In genomic region chr5:107990881-107991810, GRCh38 we compare ENCODE assay signal across 24 cellular contexts.
DNase-seq lines count a peak whose midpoint lies in the region; ATAC-seq and TF ChIP-seq lines count a peak whose summit lies in the region.
"Had no signal": no experiment of that assay in that cellular context is flagged by ENCODE, and none has a peak within 500 bp of the region (broad histone marks: within the 10 kb centered on the region; RNA-seq: fewer than 3 reads in every experiment).

No MANE protein-coding gene starts in this region.

- no peak overlapping the region for H3K4me3 ChIP-seq in naive thymus-derived CD4-positive, alpha-beta T cell (ENCODE audit: low read length)
- H3K4me3 ChIP-seq in ovary: no peak overlapping the region
- H3K4me3 ChIP-seq: gastroesophageal sphincter, HAP-1, smooth muscle cell had no signal

- POLR2A ChIA-PET in activated CD8-positive, alpha-beta T cell treated with anti-CD3 and anti-CD28 coated beads, Interleukin-2, amount 10 ng/mL, durations not matched to agents 7 days and 5 days (lab: Charles Lee): interaction anchor here (0.6 to 1.4 kb wide), 3 partner anchors 11 to 392 kb away, joined by 3 to 4 read pairs (median 3); no protein-coding TSS in a partner anchor
- POLR2A ChIA-PET in activated CD8-positive, alpha-beta T cell treated with anti-CD3 and anti-CD28 coated beads for 36 hours (lab: Charles Lee): interaction anchor here (1.3 kb wide), 1 partner anchor 13 kb away, joined by 3 read pairs; no protein-coding TSS in a partner anchor
- POLR2A ChIA-PET in naive thymus-derived CD4-positive, alpha-beta T cell (lab: Charles Lee): no interaction called here

- no peaks in the 10 kb centered on the region for H3K27me3 Mint-ChIP-seq in activated CD8-positive, alpha-beta T cell treated with anti-CD3 and anti-CD28 coated beads, Interleukin-2, amount 10 ng/mL, durations not matched to agents 7 days and 5 days (ENCODE audit: low read depth)
- H3K27me3 Mint-ChIP-seq in activated CD8-positive, alpha-beta T cell treated with anti-CD3 and anti-CD28 coated beads for 36 hours: no peaks in the 10 kb centered on the region
- H3K27me3 Mint-ChIP-seq in naive thymus-derived CD4-positive, alpha-beta T cell: no peaks in the 10 kb centered on the region
- H3K27me3 Mint-ChIP-seq: activated CD4-positive, alpha-beta T cell treated with anti-CD3 and anti-CD28 coated beads, Interleukin-2, amount 10 ng/mL, durations not matched to agents 7 days and 5 days; B cell; T-cell had no signal

- H3K9me3 Mint-ChIP-seq in activated CD8-positive, alpha-beta T cell treated with anti-CD3 and anti-CD28 coated beads, Interleukin-2, amount 10 ng/mL, durations not matched to agents 7 days and 5 days (ENCODE audit: insufficient read depth): no peaks in the 10 kb centered on the region
- H3K9me3 Mint-ChIP-seq in activated CD8-positive, alpha-beta T cell treated with anti-CD3 and anti-CD28 coated beads for 36 hours: no peaks in the 10 kb centered on the region
- H3K9me3 Mint-ChIP-seq in naive thymus-derived CD4-positive, alpha-beta T cell: peaks cover 0 to 4% (median 0%) of the 10 kb centered on the region in 11 donors
- H3K9me3 Mint-ChIP-seq: activated CD4-positive, alpha-beta T cell treated with anti-CD3 and anti-CD28 coated beads, Interleukin-2, amount 10 ng/mL, durations not matched to agents 7 days and 5 days; T-cell had no signal

- peak overlapping the region; percentile 75 for H3K27ac Mint-ChIP-seq in activated CD8-positive, alpha-beta T cell treated with anti-CD3 and anti-CD28 coated beads, Interleukin-2, amount 10 ng/mL, durations not matched to agents 7 days and 5 days
- no peak overlapping the region for H3K27ac Mint-ChIP-seq in activated CD8-positive, alpha-beta T cell treated with anti-CD3 and anti-CD28 coated beads for 36 hours
- no peak overlapping the region for H3K27ac Mint-ChIP-seq in naive thymus-derived CD4-positive, alpha-beta T cell
- H3K27ac Mint-ChIP-seq: activated CD4-positive, alpha-beta T cell treated with anti-CD3 and anti-CD28 coated beads, Interleukin-2, amount 10 ng/mL, durations not matched to agents 7 days and 5 days; B cell; mesothelial cell of epicardium; T-cell had no signal

- no peaks in the 10 kb centered on the region for H3K27me3 ChIP-seq in naive thymus-derived CD4-positive, alpha-beta T cell (ENCODE audit: control insufficient read depth in 2 of 2, insufficient read depth in 2 of 2, low read length in 2 of 2)
- no peaks in the 10 kb centered on the region for H3K27me3 ChIP-seq in ovary
- H3K27me3 ChIP-seq: gastroesophageal sphincter had no signal

- no peak for TF ChIP-seq EP300 in ovary (IDR thresholded peaks at IDR 0.05)

- H3K36me3 ChIP-seq in naive thymus-derived CD4-positive, alpha-beta T cell (ENCODE audit: control insufficient read depth in 2 of 3, insufficient read depth in 3 of 3, low read length in 3 of 3): no peaks in the 10 kb centered on the region
- H3K36me3 ChIP-seq in ovary: no peaks in the 10 kb centered on the region
- H3K36me3 ChIP-seq: gastroesophageal sphincter, HAP-1 had no signal

- CTCF ChIA-PET in activated CD8-positive, alpha-beta T cell treated with anti-CD3 and anti-CD28 coated beads, Interleukin-2, amount 10 ng/mL, durations not matched to agents 7 days and 5 days (lab: Charles Lee): no interaction called here
- CTCF ChIA-PET in activated CD8-positive, alpha-beta T cell treated with anti-CD3 and anti-CD28 coated beads for 36 hours (lab: Charles Lee): no interaction called here
- CTCF ChIA-PET in naive thymus-derived CD4-positive, alpha-beta T cell (lab: Charles Lee): no interaction called here

- TF ChIP-seq POLR2A in ovary (IDR thresholded peaks at IDR 0.05): no peak

- intact Hi-C loops in activated CD8-positive, alpha-beta T cell treated with anti-CD3 and anti-CD28 coated beads for 36 hours (cut with micrococcal nuclease): no loop called here
- intact Hi-C loops in naive thymus-derived CD4-positive, alpha-beta T cell (cut with micrococcal nuclease): no loop called here
- intact Hi-C loops in ovary (cut with DNase I): no loop called here

- H3K4me1 ChIP-seq in naive thymus-derived CD4-positive, alpha-beta T cell (ENCODE audit: control insufficient read depth in 2 of 2, insufficient read depth in 2 of 2, low read length in 2 of 2): no peaks in the 10 kb centered on the region
- no peaks in the 10 kb centered on the region for H3K4me1 ChIP-seq in ovary (ENCODE audit: insufficient read depth)
- H3K4me1 ChIP-seq: gastroesophageal sphincter, HAP-1 had no signal

- no peaks in the 10 kb centered on the region for H3K9me3 ChIP-seq in naive thymus-derived CD4-positive, alpha-beta T cell (ENCODE audit: control insufficient read depth in 2 of 3, low read length in 3 of 3)
- no peaks in the 10 kb centered on the region for H3K9me3 ChIP-seq in ovary
- H3K9me3 ChIP-seq: gastroesophageal sphincter, HAP-1 had no signal

- 84 to 88% (median 86%) methylated on average over 7 of the region's 7 CpGs for WGBS in ovary, 3 donors

- H3K4me1 Mint-ChIP-seq in activated CD8-positive, alpha-beta T cell treated with anti-CD3 and anti-CD28 coated beads, Interleukin-2, amount 10 ng/mL, durations not matched to agents 7 days and 5 days (ENCODE audit: low read depth): peaks cover 19% of the 10 kb centered on the region
- peaks cover 9% of the 10 kb centered on the region for H3K4me1 Mint-ChIP-seq in activated CD8-positive, alpha-beta T cell treated with anti-CD3 and anti-CD28 coated beads for 36 hours (ENCODE audit: low read depth)
- H3K4me1 Mint-ChIP-seq in naive thymus-derived CD4-positive, alpha-beta T cell: peaks cover 0 to 13% (median 4%) of the 10 kb centered on the region in 7 donors
- H3K4me1 Mint-ChIP-seq: B cell, mesothelial cell of epicardium had no signal

- TF ChIP-seq CTCF in activated CD8-positive, alpha-beta T cell treated with anti-CD3 and anti-CD28 coated beads for 36 hours (IDR thresholded peaks at IDR 0.05): no peak
- no peak for TF ChIP-seq CTCF in ovary (IDR thresholded peaks at IDR 0.05)

- ATAC-seq in activated CD8-positive, alpha-beta T cell treated with anti-CD3 and anti-CD28 coated beads, Interleukin-2, amount 10 ng/mL, durations not matched to agents 7 days and 5 days: peak; percentile 74
- no peak for ATAC-seq in activated CD8-positive, alpha-beta T cell treated with anti-CD3 and anti-CD28 coated beads for 36 hours
- ATAC-seq in GM19463 (IDR thresholded peaks at IDR 0.05; ENCODE audit: unreplicated experiment) (peak; percentile 80), HG02870 (IDR thresholded peaks at IDR 0.05; ENCODE audit: unreplicated experiment) (peak; percentile 88), HG03571 (IDR thresholded peaks at IDR 0.05; ENCODE audit: unreplicated experiment) (no peak)
- ATAC-seq in naive thymus-derived CD4-positive, alpha-beta T cell: peak; percentile 46
- ATAC-seq: esophagus mucosa, gastroesophageal sphincter, left cardiac atrium, T-cell had no signal

- H3K36me3 Mint-ChIP-seq in activated CD8-positive, alpha-beta T cell treated with anti-CD3 and anti-CD28 coated beads, Interleukin-2, amount 10 ng/mL, durations not matched to agents 7 days and 5 days (ENCODE audit: low read depth): no peaks in the 10 kb centered on the region
- no peaks in the 10 kb centered on the region for H3K36me3 Mint-ChIP-seq in activated CD8-positive, alpha-beta T cell treated with anti-CD3 and anti-CD28 coated beads for 36 hours (ENCODE audit: low read depth)
- peaks cover 0 to 22% (median 3%) of the 10 kb centered on the region in 5 donors for H3K36me3 Mint-ChIP-seq in naive thymus-derived CD4-positive, alpha-beta T cell
- H3K36me3 Mint-ChIP-seq: mesothelial cell of epicardium, T-cell had no signal

- H3K4me3 Mint-ChIP-seq in activated CD8-positive, alpha-beta T cell treated with anti-CD3 and anti-CD28 coated beads, Interleukin-2, amount 10 ng/mL, durations not matched to agents 7 days and 5 days: peak overlapping the region; percentile 15
- H3K4me3 Mint-ChIP-seq in activated CD8-positive, alpha-beta T cell treated with anti-CD3 and anti-CD28 coated beads for 36 hours: no peak overlapping the region
- H3K4me3 Mint-ChIP-seq in naive thymus-derived CD4-positive, alpha-beta T cell: no peak overlapping the region
- H3K4me3 Mint-ChIP-seq: activated CD4-positive, alpha-beta T cell treated with anti-CD3 and anti-CD28 coated beads, Interleukin-2, amount 10 ng/mL, durations not matched to agents 7 days and 5 days; B cell; mesothelial cell of epicardium; T-cell had no signal

- peak; percentile 23 for DNase-seq in activated CD8-positive, alpha-beta T cell treated with anti-CD3 and anti-CD28 coated beads, Interleukin-2, amount 10 ng/mL, durations not matched to agents 7 days and 5 days
- DNase-seq in activated CD8-positive, alpha-beta T cell treated with anti-CD3 and anti-CD28 coated beads for 36 hours: no peak
- DNase-seq in naive thymus-derived CD4-positive, alpha-beta T cell: no peak
- DNase-seq in ovary (no peak), A172 (ENCODE audit: low spot score) (no peak)
- DNase-seq: 8988T; activated CD4-positive, alpha-beta T cell treated with anti-CD3 and anti-CD28 coated beads, Interleukin-2, amount 10 ng/mL, durations not matched to agents 7 days and 5 days; activated naive CD4-positive, alpha-beta T cell treated with Interleukin-2 at 50 U/mL for 16 hours; aorta; left cardiac atrium; NCI-H1092 treated with DMSO at 0.1 percent for 48 hours; NCI-H510A treated with DMSO at 0.1 percent for 48 hours; SHP77; stimulated activated CD4-positive, alpha-beta T cell treated with anti-CD3 and anti-CD28 coated beads, Interleukin-4, amount 100 ng/mL, for 24 hours had no signal

- H3K27ac ChIP-seq in naive thymus-derived CD4-positive, alpha-beta T cell (ENCODE audit: low read depth, low read length): no peak overlapping the region
- no peak overlapping the region for H3K27ac ChIP-seq in ovary
- H3K27ac ChIP-seq: gastroesophageal sphincter had no signal

Comparison
In these comparisons a context has a peak if more than half of its experiments do, and no peak if none do; other contexts are left out.
1. ATAC-seq: peak in activated CD8-positive, alpha-beta T cell treated with anti-CD3 and anti-CD28 coated beads, Interleukin-2, amount 10 ng/mL, durations not matched to agents 7 days and 5 days (single experiment), GM19463 (single experiment), HG02870 (single experiment) and naive thymus-derived CD4-positive, alpha-beta T cell (single experiment); none in activated CD8-positive, alpha-beta T cell treated with anti-CD3 and anti-CD28 coated beads for 36 hours (single experiment) and HG03571 (single experiment).